ENCODE assay signal across 8 cellular contexts in the genomic region with DNA sequence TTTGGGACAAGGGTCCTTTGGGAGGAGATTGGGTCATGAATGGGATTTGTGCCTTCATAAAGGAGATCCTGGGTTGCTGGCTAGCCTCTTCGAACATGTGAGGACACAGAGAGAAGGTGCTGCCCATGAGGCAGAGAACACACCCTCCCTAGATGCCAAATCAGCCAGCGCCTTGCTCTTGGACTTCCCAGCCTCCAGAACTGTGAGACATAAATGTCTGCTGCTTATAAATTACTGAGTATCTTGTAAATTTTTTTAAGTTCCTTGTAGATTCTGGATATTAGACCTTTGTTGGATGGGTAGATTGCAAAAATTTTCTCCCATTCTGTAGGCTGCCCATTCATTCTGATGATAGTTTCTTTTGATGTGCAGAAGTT.
"Had no signal": no experiment of that assay in that cellular context is flagged by ENCODE, and none has a peak within 500 bp of the region (broad histone marks: within the 10 kb centered on the region; RNA-seq: fewer than 3 reads in every experiment).

No MANE protein-coding gene starts in this region.

- H3K4me1 Mint-ChIP-seq: GM23338, H9 had no signal

- DNase-seq: H9, HCEC 1CT, IMR-90 had no signal

- H3K4me3 ChIP-seq: GM23338, K562 had no signal

- H3K4me2 ChIP-seq: GM23338 had no signal

- H2AFZ ChIP-seq: GM23338 had no signal

- H3K4me3 Mint-ChIP-seq: GM23338, H9 had no signal

- FAIRE-seq: H1, H54, K562 had no signal

- H3K27ac Mint-ChIP-seq: GM23338, H9 had no signal

- ATAC-seq: GM23338, K562 had no signal

- H3K27ac ChIP-seq: HL-60 had no signal
